1 cellular context compared by ENCODE assay signal in genomic region chr15:65792130-65792987, GRCh38.
A peak's percentile ranks its signal among the peaks of the same experiment; 100 is the strongest.
TF ChIP-seq lines count a peak whose summit lies in the region.

DENND4A (minus strand) TSS chr15:65792293; CDS start chr15:65756450, 35,843 bp downstream.

TF ChIP-seq in HEK293, 187 proteins besides CTCF, POLR2A, EP300 and RAD21 (continued from another document and continues in another):
- TF ChIP-seq SP2 (tag by site-specific recombination; IDR thresholded peaks at IDR 0.05): peak; percentile 99
- no peak for TF ChIP-seq ZNF548 (tag by site-specific recombination; IDR thresholded peaks at IDR 0.05)
- TF ChIP-seq ZBTB49 (tag by site-specific recombination; IDR thresholded peaks at IDR 0.05; ENCODE audit: low read depth): no peak
- TF ChIP-seq ZSCAN5A (tag by site-specific recombination; IDR thresholded peaks at IDR 0.05): no peak
- TF ChIP-seq ZNF26 (tag by site-specific recombination; IDR thresholded peaks at IDR 0.05): no peak
- no peak for TF ChIP-seq ZSCAN4 (tag by site-specific recombination; IDR thresholded peaks at IDR 0.05)
- TF ChIP-seq ZNF292 (tag by site-specific recombination; IDR thresholded peaks at IDR 0.05; ENCODE audit: borderline replicate concordance, low read depth): no peak
- peak; percentile 95 for TF ChIP-seq ZBTB10 (tag by site-specific recombination; IDR thresholded peaks at IDR 0.05)
- peak; percentile 65; the same call in 1 of the 2 replicates for TF ChIP-seq INSM2 (tag by site-specific recombination; IDR thresholded peaks at IDR 0.05)
- no peak for TF ChIP-seq ZNF701 (tag by site-specific recombination; IDR thresholded peaks at IDR 0.05)
- TF ChIP-seq ZNF623 (tag by site-specific recombination; IDR thresholded peaks at IDR 0.05): 0 out of 2 replicates have a peak, but pooled peaks have one; percentile 4
- peak; percentile 98 for TF ChIP-seq ZEB2 (tag by site-specific recombination; IDR thresholded peaks at IDR 0.05)
- no peak; the same call in 1 of the 2 replicates for TF ChIP-seq ZNF777 (tag by site-specific recombination; IDR thresholded peaks at IDR 0.05; ENCODE audit: borderline replicate concordance)
- no peak for TF ChIP-seq ZNF473 (tag by site-specific recombination; IDR thresholded peaks at IDR 0.05)
- TF ChIP-seq ZNF132 (tag by site-specific recombination; IDR thresholded peaks at IDR 0.05; ENCODE audit: borderline replicate concordance): no peak
- TF ChIP-seq ZNF148 (tag by site-specific recombination; IDR thresholded peaks at IDR 0.05; ENCODE audit: borderline replicate concordance): no peak
- no peak for TF ChIP-seq ZNF211 (tag by site-specific recombination; IDR thresholded peaks at IDR 0.05; ENCODE audit: low read depth)
- peak; percentile 77; the same call in 1 of the 2 replicates for TF ChIP-seq PBX3 (CRISPR knock-in tag; IDR thresholded peaks at IDR 0.05)
- no peak for TF ChIP-seq TCF7L2 (IDR thresholded peaks at IDR 0.05; ENCODE audit: borderline replicate concordance, low read depth, low read length)
- TF ChIP-seq ZNF488 (tag by site-specific recombination; IDR thresholded peaks at IDR 0.05): no peak
- peak; percentile 89 for TF ChIP-seq ZNF335 (tag by site-specific recombination; conservative IDR thresholded peaks at IDR 0.05)
- TF ChIP-seq ZNF513 (tag by site-specific recombination; IDR thresholded peaks at IDR 0.05): peak; percentile 48
- peak; percentile 99 for TF ChIP-seq ZNF394 (tag by site-specific recombination; IDR thresholded peaks at IDR 0.05; ENCODE audit: borderline replicate concordance)
- TF ChIP-seq ZNF639 (tag by site-specific recombination; IDR thresholded peaks at IDR 0.05): peak; percentile 82
- peak; percentile 85 for TF ChIP-seq YY2 (tag by site-specific recombination; IDR thresholded peaks at IDR 0.05)
- TF ChIP-seq KLF16 (tag by site-specific recombination; IDR thresholded peaks at IDR 0.05): peak; percentile 98
- no peak for TF ChIP-seq ZNF549 (tag by site-specific recombination; IDR thresholded peaks at IDR 0.05)
- TF ChIP-seq ZNF670 (tag by site-specific recombination; IDR thresholded peaks at IDR 0.05; ENCODE audit: low read depth): no peak
- TF ChIP-seq SCRT1 (tag by site-specific recombination; IDR thresholded peaks at IDR 0.05; ENCODE audit: borderline replicate concordance): peak; percentile 29; the same call in 1 of the 2 replicates
- TF ChIP-seq OVOL3 (tag by site-specific recombination; IDR thresholded peaks at IDR 0.05): 0 out of 2 replicates have a peak, but pooled peaks have one; percentile 57
- no peak for TF ChIP-seq SETDB1 (IDR thresholded peaks at IDR 0.05; ENCODE audit: insufficient read length, low read length)
